Comparison of ENCODE assay signal across 1 cellular context in genomic region chr4:40289366-40290188, GRCh38.
TF ChIP-seq lines count a peak whose summit lies in the region.

No MANE protein-coding gene starts in this region.

TF ChIP-seq in GM23338, 12 proteins besides CTCF, POLR2A, EP300 and RAD21 (continued from another document):
- TF ChIP-seq ZNF462 (CRISPR knock-in tag; IDR thresholded peaks at IDR 0.05): no peak
TF ChIP-seq in GM23338: peak in this region for 0.
